35 cellular contexts compared by ENCODE assay signal in genomic region chr6:23111984-23112383, GRCh38.
DNase-seq lines count a peak whose midpoint lies in the region; ATAC-seq and TF ChIP-seq lines count a peak whose summit lies in the region.
"Had no signal": no experiment of that assay in that cellular context is flagged by ENCODE, and none has a peak within 500 bp of the region (broad histone marks: within the 10 kb centered on the region; RNA-seq: fewer than 3 reads in every experiment).

No MANE protein-coding gene starts in this region.

- H3K27ac ChIP-seq in SK-N-SH (ENCODE audit: low read depth in 2 of 2, low read length in 1 of 2): no peak overlapping the region
- H3K27ac ChIP-seq: 22Rv1, coronary artery, HL-60, skin epidermis had no signal

- no peak for ATAC-seq in HG03342 (IDR thresholded peaks at IDR 0.05; ENCODE audit: unreplicated experiment)
- ATAC-seq: activated CD8-positive, alpha-beta T cell treated with anti-CD3 and anti-CD28 coated beads, Interleukin-2, amount 10 ng/mL, durations not matched to agents 7 days and 5 days; activated T-helper 17 cell treated with anti-CD3 and anti-CD28 coated beads, Interleukin-2, amount 50 U/mL, for 72 hours; left cardiac atrium; natural killer cell; Panc1; stimulated activated naive B cell treated with anti-CD40 and anti-IgM and Interleukin-4, amounts not matched to agents 10 μg/mL and 1 μg/mL and 100 μg/mL, for 72 hours had no signal

- TF ChIP-seq EP300 in SK-N-SH (IDR thresholded peaks at IDR 0.05; ENCODE audit: borderline replicate concordance in 1 of 2, low read depth in 1 of 2, low read length in 1 of 2): no peak

- H3F3A ChIP-seq in SK-N-SH (replicated peaks; ENCODE audit: insufficient read depth): no peaks in the 10 kb centered on the region

- no peaks in the 10 kb centered on the region for H3K4me1 ChIP-seq in adipocyte (ENCODE audit: control insufficient read depth, insufficient read depth, low read length)
- H3K4me1 ChIP-seq in SK-N-SH (ENCODE audit: control insufficient read depth in 1 of 2, insufficient read depth in 2 of 2, low read depth in 1 of 2, low read length in 1 of 2): no peaks in the 10 kb centered on the region
- H3K4me1 ChIP-seq: HAP-1 had no signal

- H2AFZ ChIP-seq in SK-N-SH (ENCODE audit: low read depth): no peak overlapping the region

- no peaks in the 10 kb centered on the region for H4K20me1 ChIP-seq in SK-N-SH (ENCODE audit: insufficient read depth)

- no peak for TF ChIP-seq RAD21 in SK-N-SH (IDR thresholded peaks at IDR 0.05; ENCODE audit: low read length)

- no peaks in the 10 kb centered on the region for H3K79me2 ChIP-seq in SK-N-SH (ENCODE audit: insufficient read depth)

- POLR2A ChIA-PET in AG04449 (lab: Yijun Ruan, JAX) (no interaction called here), SK-N-SH (lab: Yijun Ruan, JAX) (no interaction called here)

- no peak overlapping the region for H3K4me3 ChIP-seq in AG04449 (ENCODE audit: low read depth, low read length)
- no peak overlapping the region for H3K4me3 ChIP-seq in adipocyte (ENCODE audit: low read length)
- no peak overlapping the region for H3K4me3 ChIP-seq in SK-N-SH (ENCODE audit: low read depth in 2 of 2, low read length in 1 of 2)
- H3K4me3 ChIP-seq: coronary artery, HAP-1, lung, skin epidermis had no signal

- no peaks in the 10 kb centered on the region for H3K9me2 ChIP-seq in SK-N-SH

- H3K9ac ChIP-seq in adipocyte (ENCODE audit: low read length): no peak overlapping the region
- no peak overlapping the region for H3K9ac ChIP-seq in SK-N-SH

- no peak overlapping the region for H3K4me2 ChIP-seq in SK-N-SH

- CTCF ChIA-PET in AG04449 (lab: Yijun Ruan, JAX) (no interaction called here), SK-N-SH (lab: Yijun Ruan, JAX) (no interaction called here)

- DNase-seq in AG04449 (ENCODE audit: low read depth, low spot score) (peak; percentile 63), GM03348 (ENCODE audit: low spot score) (peak; percentile 66), adipocyte (ENCODE audit: low read depth) (peak; percentile 36), fibroblast of peridontal ligament (ENCODE audit: extremely low read depth) (peak; percentile 21), nucleus accumbens (lab: John Stamatoyannopoulos, UW) (no peak), DMS 273 (lab: John Stamatoyannopoulos, UW; ENCODE audit: unreplicated experiment) (no peak), SK-N-SH (no peak)
- DNase-seq: activated CD4-positive, alpha-beta T cell treated with anti-CD3 and anti-CD28 coated beads for 4 hours; activated CD8-positive, alpha-beta T cell treated with anti-CD3 and anti-CD28 coated beads, Interleukin-2, amount 10 ng/mL, durations not matched to agents 7 days and 5 days; activated naive CD4-positive, alpha-beta T cell treated with anti-CD3 and anti-CD28 coated beads, Interleukin-2, amount 50 U/mL, for 16 hours; CD8-positive, alpha-beta memory T cell; DMS 273 treated with DMSO at 0.1 percent for 48 hours; effector memory CD4-positive, alpha-beta T cell; hippocampal formation; Karpas-422; left cardiac atrium; natural killer cell; NCI-H1436 treated with DMSO at 0.1 percent for 48 hours; NCI-H2107; NCI-H446; NCI-H774; retina; stimulated activated naive B cell treated with anti-CD40 and anti-IgM and Interleukin-4, amounts not matched to agents 10 μg/mL and 1 μg/mL and 100 μg/mL, for 72 hours; substantia nigra; SW 1271; T-helper 9 cell had no signal

- TF ChIP-seq CTCF in AG04449 (IDR thresholded peaks at IDR 0.05; ENCODE audit: insufficient read depth, low read length, missing control alignments): no peak
- no peak for TF ChIP-seq CTCF in SK-N-SH (IDR thresholded peaks at IDR 0.05)

- WGBS in SK-N-SH (ENCODE audit: low lambda C conversion rate): 72% methylated on average over 1 of the region's 1 CpG

- H3K36me3 ChIP-seq in adipocyte (ENCODE audit: control insufficient read depth, insufficient read depth, low read length, severe bottlenecking) (no peaks in the 10 kb centered on the region), SK-N-SH (replicated peaks in 1 of 2; ENCODE audit: control insufficient read depth in 1 of 2, insufficient read depth in 2 of 2, low read length in 1 of 2) (no peaks in the 10 kb centered on the region)
- H3K36me3 ChIP-seq: HAP-1 had no signal

- H3K27me3 ChIP-seq in adipocyte (replicated peaks; ENCODE audit: control insufficient read depth, insufficient read depth, low read length) (no peaks in the 10 kb centered on the region), SK-N-SH (ENCODE audit: insufficient read depth) (no peaks in the 10 kb centered on the region)

- H3K9me3 ChIP-seq in adipocyte (ENCODE audit: control insufficient read depth, low read length): peaks cover 12% of the 10 kb centered on the region
- no peaks in the 10 kb centered on the region for H3K9me3 ChIP-seq in SK-N-SH

TF ChIP-seq in SK-N-SH, 30 proteins besides CTCF, POLR2A, EP300 and RAD21:
- TF ChIP-seq PBX3 (IDR thresholded peaks at IDR 0.05): no peak
- no peak for TF ChIP-seq YY1 (IDR thresholded peaks at IDR 0.05; ENCODE audit: low read depth)

Comparison
In these comparisons a context has a peak if more than half of its experiments do, and no peak if none do; other contexts are left out.
1. DNase-seq: peak in AG04449 (single experiment), GM03348 (single experiment), adipocyte (single experiment) and fibroblast of peridontal ligament (single experiment); none in nucleus accumbens (0 of 56), DMS 273 (single experiment) and SK-N-SH (single experiment).